Comparison of ENCODE assay signal across 29 cellular contexts in genomic region chr3:128468285-128468790, GRCh38. TPM values are rescaled to one million over a fixed set of nuclear protein-coding genes. Genes with fewer than 3 reads are reported as not detected.
"Had no signal": no experiment of that assay in that cellular context is flagged by ENCODE, and none has a peak within 500 bp of the region (broad histone marks: within the 10 kb centered on the region; RNA-seq: fewer than 3 reads in every experiment).

No MANE protein-coding gene starts in this region.

- H3K27ac ChIP-seq: dorsolateral prefrontal cortex, heart left ventricle, sigmoid colon, skin epidermis, stomach had no signal

- H3K9me3 ChIP-seq: heart left ventricle, sigmoid colon, stomach had no signal

- ATAC-seq: esophagus mucosa; heart left ventricle; left colon; left ventricle myocardium superior; naive thymus-derived CD4-positive, alpha-beta T cell; stimulated activated naive B cell treated with anti-CD40 and anti-IgM and Interleukin-4, amounts not matched to agents 10 μg/mL and 1 μg/mL and 100 μg/mL, for 72 hours had no signal

- H3K4me3 ChIP-seq: dorsolateral prefrontal cortex, heart left ventricle, lung, sigmoid colon, skin epidermis, stomach had no signal

- DNase-seq: cortex of kidney; dorsolateral prefrontal cortex; effector CD8-positive, alpha-beta T cell; heart left ventricle; hippocampal formation; left colon; left ventricle myocardium superior; naive thymus-derived CD4-positive, alpha-beta T cell; nephron progenitor cell; sigmoid colon; stimulated activated CD4-positive, alpha-beta T cell treated with anti-CD3 and anti-CD28 coated beads, Interleukin-2, amount 100 ng/mL, for 24 hours; stimulated activated CD4-positive, alpha-beta T cell treated with anti-CD3 and anti-CD28 coated beads, Interleukin-4, amount 100 ng/mL, for 4 hours; stimulated activated naive B cell treated with anti-CD40 and anti-IgM and Interleukin-4, amounts not matched to agents 10 μg/mL and 1 μg/mL and 100 μg/mL, for 72 hours; stomach; substantia nigra; trophoblast cell had no signal

- H3K36me3 ChIP-seq: heart left ventricle, sigmoid colon, stomach had no signal

- FAIRE-seq: frontal cortex had no signal

- H3K4me1 ChIP-seq: heart left ventricle, sigmoid colon, stomach had no signal

RNA-seq across cellular contexts. Expression of gene DNAJB8, which starts 1.6 kb away (rescaled TPM):
- total RNA-seq: dorsolateral prefrontal cortex; esophagus mucosa; fibroblast of lung; frontal cortex; glomerular endothelial cell; heart left ventricle; kidney epithelial cell; left colon; left ventricle myocardium superior; lung; mesenteric fat pad; mononuclear cell; naive thymus-derived CD4-positive, alpha-beta T cell; osteocyte; pulmonary artery endothelial cell; sigmoid colon; stomach; urinary bladder had no signal
- polyA plus RNA-seq: fibroblast of lung; heart left ventricle; lung; naive thymus-derived CD4-positive, alpha-beta T cell; sigmoid colon; stomach; thymus; urinary bladder had no signal

RNA-seq across cellular contexts. Expression of gene GATA2, which starts 24.7 kb away (rescaled TPM):
- polyA plus RNA-seq: naive thymus-derived CD4-positive, alpha-beta T cell had no signal
